Comparison of ENCODE assay signal across 19 cellular contexts in genomic region chr16:85380002-85380395, GRCh38.
"Had no signal": no experiment of that assay in that cellular context is flagged by ENCODE, and none has a peak within 500 bp of the region (broad histone marks: within the 10 kb centered on the region; RNA-seq: fewer than 3 reads in every experiment).

No MANE protein-coding gene starts in this region.

- H3K36me3 ChIP-seq: heart right ventricle, neutrophil, thoracic aorta, transverse colon had no signal

- H3K4me3 Mint-ChIP-seq: naive B cell; nephron; stimulated activated naive B cell treated with anti-CD40 and anti-IgM and Interleukin-4, amounts not matched to agents 10 μg/mL and 1 μg/mL and 100 μg/mL, for 72 hours; stimulated activated naive CD8-positive, alpha-beta T cell treated with anti-CD3 and anti-CD28 coated beads, Interleukin-15, amount 100 ng/mL, for 72 hours had no signal

- ATAC-seq: heart right ventricle; left lobe of liver; sciatic nerve; stimulated activated naive B cell treated with anti-CD40 and anti-IgM and Interleukin-4, amounts not matched to agents 10 μg/mL and 1 μg/mL and 100 μg/mL, for 72 hours; stimulated activated naive CD8-positive, alpha-beta T cell treated with anti-CD3 and anti-CD28 coated beads, Interleukin-15, amount 100 ng/mL, for 72 hours had no signal

- H3K27ac Mint-ChIP-seq: naive B cell; stimulated activated naive B cell treated with anti-CD40 and anti-IgM and Interleukin-4, amounts not matched to agents 10 μg/mL and 1 μg/mL and 100 μg/mL, for 72 hours had no signal

- DNase-seq: cortex of kidney; dorsolateral prefrontal cortex; effector CD8-positive, alpha-beta T cell; foreskin melanocyte; heart right ventricle; hypothalamus; mammary epithelial cell; naive B cell; stimulated activated CD4-positive, alpha-beta T cell treated with anti-CD3 and anti-CD28 coated beads, Interleukin-2, amount 100 ng/mL, for 24 hours; stimulated activated CD4-positive, alpha-beta T cell treated with anti-CD3 and anti-CD28 coated beads, Interleukin-4, amount 100 ng/mL, for 4 hours; stimulated activated naive B cell treated with anti-CD40 and anti-IgM and Interleukin-4, amounts not matched to agents 10 μg/mL and 1 μg/mL and 100 μg/mL, for 72 hours; stimulated activated naive CD8-positive, alpha-beta T cell treated with anti-CD3 and anti-CD28 coated beads, Interleukin-15, amount 100 ng/mL, for 72 hours; transverse colon had no signal

- H3K4me1 Mint-ChIP-seq: stimulated activated naive B cell treated with anti-CD40 and anti-IgM and Interleukin-4, amounts not matched to agents 10 μg/mL and 1 μg/mL and 100 μg/mL, for 72 hours; stimulated activated naive CD8-positive, alpha-beta T cell treated with anti-CD3 and anti-CD28 coated beads, Interleukin-15, amount 100 ng/mL, for 72 hours had no signal

- H3K4me3 ChIP-seq: dorsolateral prefrontal cortex, heart right ventricle, skin epidermis, thoracic aorta, transverse colon had no signal

- H3K27me3 ChIP-seq: dorsolateral prefrontal cortex, heart right ventricle, transverse colon had no signal

- H3K36me3 Mint-ChIP-seq: naive B cell; stimulated activated naive B cell treated with anti-CD40 and anti-IgM and Interleukin-4, amounts not matched to agents 10 μg/mL and 1 μg/mL and 100 μg/mL, for 72 hours had no signal

- H3K9me3 Mint-ChIP-seq: nephron had no signal

- H3K9me3 ChIP-seq: heart right ventricle, neutrophil, thoracic aorta, transverse colon had no signal

- H3K27ac ChIP-seq: dorsolateral prefrontal cortex, heart right ventricle, neutrophil, thoracic aorta had no signal
